ENCODE assay signal across 8 cellular contexts in genomic region chr14:91323671-91324605, GRCh38.
DNase-seq lines count a peak whose midpoint lies in the region; ATAC-seq and TF ChIP-seq lines count a peak whose summit lies in the region.

No MANE protein-coding gene starts in this region.

- no peak overlapping the region for H3K4ac ChIP-seq in H9 (ENCODE audit: low read depth, low read length)

- H3K4me1 ChIP-seq in H9 (ENCODE audit: insufficient read depth, low read length) = no peaks in the 10 kb centered on the region
- H3K4me1 ChIP-seq in heart right ventricle = peaks cover 4 to 77% (median 56%) of the 10 kb centered on the region in 9 donors
- no peaks in the 10 kb centered on the region for H3K4me1 ChIP-seq in aorta (ENCODE audit: control insufficient read depth in 1 of 2, insufficient read depth in 2 of 2, low read length in 2 of 2)

- H2BK120ac ChIP-seq in H9 (ENCODE audit: low read depth, low read length, poor library complexity, severe bottlenecking) = no peak overlapping the region

- no peak overlapping the region for H2BK12ac ChIP-seq in H9 (ENCODE audit: insufficient read length, low read depth, low read length)

- peak overlapping the region; percentile 3; the same call in 1 of the 2 replicates for H3K4me3 ChIP-seq in GM08714 (ENCODE audit: low read length)
- no peak overlapping the region for H3K4me3 ChIP-seq in SU-DHL-6 (ENCODE audit: insufficient read depth, low read length, poor library complexity, severe bottlenecking)
- peak overlapping the region in 9 of 10 donors; percentile 12 to 60 (median 46) for H3K4me3 ChIP-seq in heart right ventricle
- no peak overlapping the region for H3K4me3 ChIP-seq in aorta (ENCODE audit: low read length in 2 of 2)

- no peak overlapping the region for H2BK5ac ChIP-seq in H9 (ENCODE audit: insufficient read length, low read length)

- peaks cover 32% of the 10 kb centered on the region for H3F3A ChIP-seq in SU-DHL-6 (ENCODE audit: insufficient read depth)

- intact Hi-C loops in heart right ventricle (cut with DNase I) = loop anchor here (1.0 to 5.0 kb wide), 5 partner anchors 48 to 95 kb away; partner anchors contain the start of gene CCDC88C (in 2 of the 10)
- intact Hi-C loops in aorta (cut with DNase I) = loop anchor here (2.0 kb wide), 1 partner anchor 95 kb away; no protein-coding TSS in a partner anchor

- H3T11ph ChIP-seq in H9 (ENCODE audit: low read length) = no peak overlapping the region

- no peak overlapping the region for H3K18ac ChIP-seq in H9 (ENCODE audit: insufficient read length, low read depth, low read length)

- H4K91ac ChIP-seq in H9 (ENCODE audit: insufficient read length, low read depth, low read length) = no peak overlapping the region

- H3K14ac ChIP-seq in H9 (ENCODE audit: insufficient read depth, low read length) = no peak overlapping the region

- no peak overlapping the region for H3K23ac ChIP-seq in H9 (ENCODE audit: insufficient read length, low read depth, low read length)

- peaks cover 6 to 8% of the 10 kb centered on the region in 2 experiments for H3K4me1 Mint-ChIP-seq in H9
- H3K4me1 Mint-ChIP-seq in activated naive CD8-positive, alpha-beta T cell treated with anti-CD3 and anti-CD28 coated beads, Interleukin-2, amount 50 U/mL, for 24 hours = peaks cover 89% of the 10 kb centered on the region

- no peaks in the 10 kb centered on the region for H3K79me1 ChIP-seq in H9 (ENCODE audit: insufficient read depth, low read depth, low read length, poor library complexity, severe bottlenecking)

- H3K9me2 ChIP-seq in SU-DHL-6 (replicated peaks; ENCODE audit: insufficient read depth, low read length) = no peaks in the 10 kb centered on the region

- no peaks in the 10 kb centered on the region for H3K23me2 ChIP-seq in H9 (ENCODE audit: insufficient read length, low read depth, low read length, poor library complexity, severe bottlenecking)

- no peak overlapping the region for H4K5ac ChIP-seq in H9 (ENCODE audit: insufficient read length, low read depth, low read length)

- H3K27ac Mint-ChIP-seq in H9 = no peak overlapping the region; a peak in 1 of 7 replicates
- peak overlapping the region; percentile 99 for H3K27ac Mint-ChIP-seq in activated naive CD8-positive, alpha-beta T cell treated with anti-CD3 and anti-CD28 coated beads, Interleukin-2, amount 50 U/mL, for 24 hours

- H2AK5ac ChIP-seq in H9 (ENCODE audit: insufficient read length, low read length) = no peak overlapping the region

- no peaks in the 10 kb centered on the region for H3K9me3 Mint-ChIP-seq in H9
- no peaks in the 10 kb centered on the region for H3K9me3 Mint-ChIP-seq in activated naive CD8-positive, alpha-beta T cell treated with anti-CD3 and anti-CD28 coated beads, Interleukin-2, amount 50 U/mL, for 24 hours

- H3K27ac ChIP-seq in H9 (ENCODE audit: insufficient read length, low read depth, low read length) (no peak overlapping the region), SU-DHL-6 (ENCODE audit: low read depth, low read length) (peak overlapping the region; percentile 91), heart right ventricle (peak overlapping the region; percentile 23 to 90 (median 79)), aorta (ENCODE audit: low read depth in 1 of 2, low read length in 2 of 2) (no peak overlapping the region)

- peak; percentile 83 for ATAC-seq in activated naive CD8-positive, alpha-beta T cell treated with anti-CD3 and anti-CD28 coated beads, Interleukin-2, amount 50 U/mL, for 24 hours
- peak; percentile 85 to 96 (median 91) for ATAC-seq in heart right ventricle
- peak; percentile 86 for ATAC-seq in aorta (ENCODE audit: low FRiP score)

- H2AFZ ChIP-seq in H9 (ENCODE audit: low read length) = no peak overlapping the region
- no peak overlapping the region for H2AFZ ChIP-seq in SU-DHL-6 (ENCODE audit: low read depth, low read length, severe bottlenecking)

- peaks cover 10 to 64% (median 34%) of the 10 kb centered on the region in 3 experiments; a peak in 6 of 7 replicates for H3K36me3 Mint-ChIP-seq in H9 (ENCODE audit: insufficient read depth in 1 of 3, low read depth in 3 of 3)
- H3K36me3 Mint-ChIP-seq in activated naive CD8-positive, alpha-beta T cell treated with anti-CD3 and anti-CD28 coated beads, Interleukin-2, amount 50 U/mL, for 24 hours (ENCODE audit: low read depth) = peaks cover 55% of the 10 kb centered on the region

- H2BK20ac ChIP-seq in H9 (ENCODE audit: low read depth, low read length, poor library complexity, severe bottlenecking) = no peak overlapping the region

- H3K27me3 ChIP-seq in H9 (ENCODE audit: insufficient read depth, low read length) (no peaks in the 10 kb centered on the region), SU-DHL-6 (ENCODE audit: low read length) (no peaks in the 10 kb centered on the region), heart right ventricle (peaks cover 0 to 2% (median 0%) of the 10 kb centered on the region in 7 donors), aorta (ENCODE audit: control insufficient read depth in 1 of 2, insufficient read depth in 2 of 2, low read length in 1 of 2) (no peaks in the 10 kb centered on the region)

- TF ChIP-seq CTCF in H9 (conservative IDR thresholded peaks at IDR 0.05) (peak; percentile 96), SU-DHL-6 (IDR thresholded peaks at IDR 0.05; ENCODE audit: insufficient read depth, low read length, poor library complexity, severe bottlenecking) (peak; percentile 93), heart right ventricle (IDR thresholded peaks at IDR 0.05) (peak in 8 of 9 donors; percentile 91 to 98 (median 96))

- H4K8ac ChIP-seq in H9 (replicated peaks; ENCODE audit: insufficient read length, low read depth, low read length) = no peak overlapping the region

- WGBS in H9 (ENCODE audit: extremely low coverage, insufficient read length, low lambda C conversion rate) = no CpG with 5 or more reads among the region's 25 CpGs
- 15 to 19% methylated on average over 25 of the region's 25 CpGs for WGBS in heart right ventricle, 2 donors
- WGBS in aorta, 2 donors = 23 to 34% methylated on average over 25 of the region's 25 CpGs

- H3K36me3 ChIP-seq in SU-DHL-6 (ENCODE audit: low read length) = peaks cover 6% of the 10 kb centered on the region; the same call in 1 of the 2 replicates
- H3K36me3 ChIP-seq in heart right ventricle = peaks cover 0 to 37% (median 0%) of the 10 kb centered on the region in 9 donors
- H3K36me3 ChIP-seq in aorta (ENCODE audit: control insufficient read depth in 1 of 2, insufficient read depth in 2 of 2, low read length in 1 of 2) = no peaks in the 10 kb centered on the region

- H2BK15ac ChIP-seq in H9 (ENCODE audit: low read depth, low read length) = no peak overlapping the region

- no peak overlapping the region for H3K4me3 Mint-ChIP-seq in H9
- peak overlapping the region; percentile 83 for H3K4me3 Mint-ChIP-seq in activated naive CD8-positive, alpha-beta T cell treated with anti-CD3 and anti-CD28 coated beads, Interleukin-2, amount 50 U/mL, for 24 hours

- no peaks in the 10 kb centered on the region for H4K20me1 ChIP-seq in H9 (ENCODE audit: control insufficient read depth, insufficient read depth, insufficient read length)
- no peaks in the 10 kb centered on the region for H4K20me1 ChIP-seq in SU-DHL-6 (ENCODE audit: low read depth, low read length)

- H3K9ac ChIP-seq in H9 (ENCODE audit: extremely low read depth, insufficient read length, low read length) (no peak overlapping the region), SU-DHL-6 (ENCODE audit: low read length) (peak overlapping the region; percentile 42)

- H3K27me3 Mint-ChIP-seq in H9 (ENCODE audit: low read depth) = no peaks in the 10 kb centered on the region
- no peaks in the 10 kb centered on the region for H3K27me3 Mint-ChIP-seq in activated naive CD8-positive, alpha-beta T cell treated with anti-CD3 and anti-CD28 coated beads, Interleukin-2, amount 50 U/mL, for 24 hours

- H3K4me2 ChIP-seq in H9 (ENCODE audit: insufficient read depth, insufficient read length, low read length) (no peak overlapping the region), SU-DHL-6 (ENCODE audit: low read depth, low read length, poor library complexity, severe bottlenecking) (peak overlapping the region; percentile 58)

- H3K9me3 ChIP-seq in H9 (ENCODE audit: control insufficient read depth, low read depth, low read length) = no peaks in the 10 kb centered on the region
- no peaks in the 10 kb centered on the region for H3K9me3 ChIP-seq in SU-DHL-6 (ENCODE audit: insufficient read depth, low read length)
- no peaks in the 10 kb centered on the region for H3K9me3 ChIP-seq in heart right ventricle
- H3K9me3 ChIP-seq in aorta (ENCODE audit: control insufficient read depth, low read length) = no peaks in the 10 kb centered on the region

- DNase-seq in H9 (peak; percentile 71), M059J (ENCODE audit: low read depth) (peak; percentile 58), heart right ventricle (peak; percentile 87 to 89), retina (peak; percentile 83), aorta (peak; percentile 91 to 95)
- peak; percentile 97 for DNase-seq in activated naive CD8-positive, alpha-beta T cell treated with anti-CD3 and anti-CD28 coated beads, Interleukin-2, amount 50 U/mL, for 24 hours

- H3K79me2 ChIP-seq in H9 (ENCODE audit: insufficient read depth, low read length) (no peaks in the 10 kb centered on the region), SU-DHL-6 (ENCODE audit: insufficient read depth, low read length) (peaks cover 15% of the 10 kb centered on the region)

- no peak overlapping the region for H3K56ac ChIP-seq in H9 (ENCODE audit: insufficient read length, low read depth, low read length)

Comparison
In these comparisons a context has a peak if more than half of its experiments do, and no peak if none do; other contexts are left out.
1. H3K4me3 ChIP-seq: peak in GM08714 (single experiment) and heart right ventricle (9 of 10); none in SU-DHL-6 (single experiment) and aorta (0 of 2).
2. H3K27ac ChIP-seq: peak in SU-DHL-6 (single experiment) and heart right ventricle (10 of 10); none in H9 (single experiment) and aorta (0 of 2).
3. Peak in every context shown above with its lines, with median percentiles within 50 percentile points of each other: DNase-seq, CTCF ChIP-seq and ATAC-seq.